Comparison of ENCODE assay signal across 10 cellular contexts in genomic region chr7:92276486-92276885, GRCh38. TPM values are rescaled to one million over a fixed set of nuclear protein-coding genes. Genes with fewer than 3 reads are reported as not detected.
A peak's percentile ranks its signal among the peaks of the same experiment; 100 is the strongest.
DNase-seq lines count a peak whose midpoint lies in the region; ATAC-seq, FAIRE-seq and TF ChIP-seq lines count a peak whose summit lies in the region.
"Had no signal": no experiment of that assay in that cellular context is flagged by ENCODE, and none has a peak within 500 bp of the region (broad histone marks: within the 10 kb centered on the region; RNA-seq: fewer than 3 reads in every experiment).

No MANE protein-coding gene starts in this region.

- peak overlapping the region; percentile 12; the same call in 1 of the 2 replicates for H3K9ac ChIP-seq in MM.1S (ENCODE audit: low read length)

- no peaks in the 10 kb centered on the region for H3K4me1 ChIP-seq in CD4-positive, CD25-positive, alpha-beta regulatory T cell (ENCODE audit: control insufficient read depth, insufficient read depth, low read length, poor library complexity, severe bottlenecking)
- H3K4me1 ChIP-seq in MM.1S (ENCODE audit: low read length), result 0 out of 2 replicates have a peak, but pooled peaks cover 6% of the 10 kb centered on the region

- H3K9me2 ChIP-seq in MM.1S (replicated peaks; ENCODE audit: insufficient read depth, low read length), result no peaks in the 10 kb centered on the region

- 0 out of 2 replicates have a peak, but pooled peaks cover 3% of the 10 kb centered on the region for H3F3A ChIP-seq in MM.1S (ENCODE audit: insufficient read depth, low read length)

- no peak overlapping the region for H3K27ac Mint-ChIP-seq in CD4-positive, CD25-positive, alpha-beta regulatory T cell
- H3K27ac Mint-ChIP-seq: brain had no signal

- no peaks in the 10 kb centered on the region for H3K27me3 ChIP-seq in CD4-positive, CD25-positive, alpha-beta regulatory T cell (ENCODE audit: control insufficient read depth, insufficient read depth, low read length)
- no peaks in the 10 kb centered on the region for H3K27me3 ChIP-seq in MM.1S (replicated peaks; ENCODE audit: insufficient read depth, low read length)

- peaks cover 29% of the 10 kb centered on the region for H3K36me3 Mint-ChIP-seq in CD4-positive, CD25-positive, alpha-beta regulatory T cell

- peaks cover 17 to 41% (median 26%) of the 10 kb centered on the region in 4 donors for H3K4me1 Mint-ChIP-seq in CD4-positive, CD25-positive, alpha-beta regulatory T cell

- H4K20me1 ChIP-seq in MM.1S (ENCODE audit: insufficient read depth, low read length), result no peaks in the 10 kb centered on the region

- H3K4me3 ChIP-seq in CD4-positive, CD25-positive, alpha-beta regulatory T cell (ENCODE audit: low read depth, low read length), result peak overlapping the region; percentile 33
- H3K4me3 ChIP-seq in MM.1S (ENCODE audit: low read length), result peak overlapping the region; percentile 20
- H3K4me3 ChIP-seq: lung had no signal

- H3K9me3 Mint-ChIP-seq in CD4-positive, CD25-positive, alpha-beta regulatory T cell, result peaks cover 0 to 5% (median 0%) of the 10 kb centered on the region in 7 donors

- TF ChIP-seq CTCF in MM.1S (IDR thresholded peaks at IDR 0.05; ENCODE audit: low read length), result no peak

- no peak for FAIRE-seq in RCC 7860 (lab: Jason Lieb, UNC)

- DNase-seq in CD4-positive, CD25-positive, alpha-beta regulatory T cell, result no peak
- DNase-seq in MM.1S (peak; percentile 40), NCI-H2029 (lab: John Stamatoyannopoulos, UW) (no peak), UCSD-AML1 (lab: John Stamatoyannopoulos, UW; ENCODE audit: unreplicated experiment) (no peak), epidermal melanocyte (ENCODE audit: insufficient read length, low spot score) (no peak), RCC 7860 (ENCODE audit: low spot score) (no peak)

- peaks cover 3 to 6% of the 10 kb centered on the region in 2 experiments for H3K9me3 ChIP-seq in CD4-positive, CD25-positive, alpha-beta regulatory T cell (ENCODE audit: control insufficient read depth in 2 of 2, low read length in 2 of 2)
- H3K9me3 ChIP-seq in MM.1S (replicated peaks; ENCODE audit: insufficient read depth, low read length), result no peaks in the 10 kb centered on the region

- H3K27me3 Mint-ChIP-seq in CD4-positive, CD25-positive, alpha-beta regulatory T cell, result no peaks in the 10 kb centered on the region
- H3K27me3 Mint-ChIP-seq: brain had no signal

- H2AFZ ChIP-seq in MM.1S (ENCODE audit: low read length), result 0 out of 2 replicates have a peak overlapping the region, but pooled peaks have one; percentile 9

- no peak for ATAC-seq in CD4-positive, CD25-positive, alpha-beta regulatory T cell (ENCODE audit: low read depth in 2 of 2)
- ATAC-seq in GM19043 (IDR thresholded peaks at IDR 0.05; ENCODE audit: low read depth, unreplicated experiment), result peak; percentile 80
- peak; percentile 87 for ATAC-seq in HG02798 (IDR thresholded peaks at IDR 0.05; ENCODE audit: poor library complexity, unreplicated experiment)

- peaks cover 3% of the 10 kb centered on the region for H3K36me3 ChIP-seq in CD4-positive, CD25-positive, alpha-beta regulatory T cell (ENCODE audit: control insufficient read depth, insufficient read depth, low read length)
- H3K36me3 ChIP-seq in MM.1S (replicated peaks; ENCODE audit: insufficient read depth, low read length), result no peaks in the 10 kb centered on the region

- peaks cover 44% of the 10 kb centered on the region for H3K79me2 ChIP-seq in MM.1S (ENCODE audit: low read length)

- no peak overlapping the region for H3K27ac ChIP-seq in CD4-positive, CD25-positive, alpha-beta regulatory T cell (ENCODE audit: insufficient read depth, low read length, poor library complexity, severe bottlenecking)
- peak overlapping the region; percentile 11; the same call in 1 of the 2 replicates for H3K27ac ChIP-seq in MM.1S (ENCODE audit: low read length)

- no peak overlapping the region for H3K4me3 Mint-ChIP-seq in CD4-positive, CD25-positive, alpha-beta regulatory T cell
- H3K4me3 Mint-ChIP-seq: brain had no signal

- peak overlapping the region; percentile 68 for H3K4me2 ChIP-seq in MM.1S (ENCODE audit: low read depth, low read length)

RNA-seq across cellular contexts. Expression of gene ANKIB1, which starts 30.7 kb away (rescaled TPM):
- 74.1 TPM for total RNA-seq in CD4-positive, CD25-positive, alpha-beta regulatory T cell
- polyA plus RNA-seq in CD4-positive, CD25-positive, alpha-beta regulatory T cell, result 10 to 100 TPM in 2 of 4 donors, 1 to 10 TPM in 2; 6.5 to 13.3 (median 9.8) TPM

RNA-seq across cellular contexts. Expression of gene KRIT1, which starts 30.8 kb away (rescaled TPM):
- total RNA-seq in CD4-positive, CD25-positive, alpha-beta regulatory T cell, result 47.4 TPM
- 10 to 100 TPM; 14.4 to 20.9 (median 18.1) TPM for polyA plus RNA-seq in CD4-positive, CD25-positive, alpha-beta regulatory T cell

Comparison
In these comparisons a context has a peak if more than half of its experiments do, and no peak if none do; other contexts are left out.
1. ATAC-seq: peak in GM19043 (single experiment) and HG02798 (single experiment); none in CD4-positive, CD25-positive, alpha-beta regulatory T cell (0 of 2).